In genomic region chr1:30273021-30273325, GRCh38 we compare ENCODE assay signal across 16 cellular contexts.
DNase-seq lines count a peak whose midpoint lies in the region; ATAC-seq and TF ChIP-seq lines count a peak whose summit lies in the region.
"Had no signal": no experiment of that assay in that cellular context is flagged by ENCODE, and none has a peak within 500 bp of the region (broad histone marks: within the 10 kb centered on the region; RNA-seq: fewer than 3 reads in every experiment).

No MANE protein-coding gene starts in this region.

- H3K4me1 Mint-ChIP-seq in activated CD4-positive, alpha-beta memory T cell treated with anti-CD3 and anti-CD28 coated beads, Interleukin-2, amount 10 ng/mL, durations not matched to agents 7 days and 5 days = no peaks in the 10 kb centered on the region
- H3K4me1 Mint-ChIP-seq in activated CD4-positive, alpha-beta memory T cell treated with anti-CD3 and anti-CD28 coated beads for 36 hours (ENCODE audit: low read depth) = no peaks in the 10 kb centered on the region
- H3K4me1 Mint-ChIP-seq in osteocyte (ENCODE audit: unreplicated experiment) = no peaks in the 10 kb centered on the region
- H3K4me1 Mint-ChIP-seq: CD4-positive, CD25-positive, alpha-beta regulatory T cell; CD8-positive, alpha-beta memory T cell had no signal

- H3K27me3 ChIP-seq in BLaER1 treated with 17β-estradiol and CSF1 and Interleukin-3, amounts not matched to agents 10 nM and 100 nM = no peaks in the 10 kb centered on the region

- no peak overlapping the region; a peak in 1 of 20 replicates for H3K4me3 ChIP-seq in BLaER1 treated with 17β-estradiol and CSF1 and Interleukin-3, amounts not matched to agents 10 nM and 100 nM
- H3K4me3 ChIP-seq: A549, GM23248 had no signal

- H3K27me3 Mint-ChIP-seq in activated CD4-positive, alpha-beta memory T cell treated with anti-CD3 and anti-CD28 coated beads, Interleukin-2, amount 10 ng/mL, durations not matched to agents 7 days and 5 days = no peaks in the 10 kb centered on the region
- H3K27me3 Mint-ChIP-seq in activated CD4-positive, alpha-beta memory T cell treated with anti-CD3 and anti-CD28 coated beads for 36 hours = peaks cover 10% of the 10 kb centered on the region
- H3K27me3 Mint-ChIP-seq in osteocyte (ENCODE audit: unreplicated experiment) = peaks cover 6% of the 10 kb centered on the region

- peaks cover 0 to 6% (median 0%) of the 10 kb centered on the region in 11 experiments; a peak in 4 of 22 replicates for H3K36me3 ChIP-seq in BLaER1 treated with 17β-estradiol and CSF1 and Interleukin-3, amounts not matched to agents 10 nM and 100 nM

- ATAC-seq in HG02885 (IDR thresholded peaks at IDR 0.05; ENCODE audit: poor library complexity, unreplicated experiment) = no peak
- no peak for ATAC-seq in HG03039 (IDR thresholded peaks at IDR 0.05; ENCODE audit: unreplicated experiment)
- ATAC-seq: A549 had no signal

- no peaks in the 10 kb centered on the region for H4K20me1 ChIP-seq in BLaER1 treated with 17β-estradiol and CSF1 and Interleukin-3, amounts not matched to agents 10 nM and 100 nM

- CTCF ChIA-PET in activated CD4-positive, alpha-beta memory T cell treated with anti-CD3 and anti-CD28 coated beads, Interleukin-2, amount 10 ng/mL, durations not matched to agents 7 days and 5 days (lab: Charles Lee) = no interaction called here
- CTCF ChIA-PET in activated CD4-positive, alpha-beta memory T cell treated with anti-CD3 and anti-CD28 coated beads for 36 hours (lab: Charles Lee) = no interaction called here

- POLR2A ChIA-PET in activated CD4-positive, alpha-beta memory T cell treated with anti-CD3 and anti-CD28 coated beads, Interleukin-2, amount 10 ng/mL, durations not matched to agents 7 days and 5 days (lab: Charles Lee) = no interaction called here
- POLR2A ChIA-PET in activated CD4-positive, alpha-beta memory T cell treated with anti-CD3 and anti-CD28 coated beads for 36 hours (lab: Charles Lee) = no interaction called here

- H3K9me3 Mint-ChIP-seq in activated CD4-positive, alpha-beta memory T cell treated with anti-CD3 and anti-CD28 coated beads, Interleukin-2, amount 10 ng/mL, durations not matched to agents 7 days and 5 days = no peaks in the 10 kb centered on the region
- no peaks in the 10 kb centered on the region for H3K9me3 Mint-ChIP-seq in activated CD4-positive, alpha-beta memory T cell treated with anti-CD3 and anti-CD28 coated beads for 36 hours
- H3K9me3 Mint-ChIP-seq in osteocyte (ENCODE audit: unreplicated experiment) = no peaks in the 10 kb centered on the region
- H3K9me3 Mint-ChIP-seq: CD8-positive, alpha-beta memory T cell had no signal

- H3K9me3 ChIP-seq in BLaER1 treated with 17β-estradiol and CSF1 and Interleukin-3, amounts not matched to agents 10 nM and 100 nM (replicated peaks in 1 of 11) = peaks cover 15 to 24% (median 19%) of the 10 kb centered on the region in 11 experiments
- H3K9me3 ChIP-seq: A549, Caco-2 had no signal

- 0 out of 22 replicates have a peak overlapping the region, but pooled peaks of 1 of the 11 experiments have one; percentile 9 for H3K9ac ChIP-seq in BLaER1 treated with 17β-estradiol and CSF1 and Interleukin-3, amounts not matched to agents 10 nM and 100 nM
- H3K9ac ChIP-seq: GM23248 had no signal

- no peak overlapping the region for H3K4me3 Mint-ChIP-seq in activated CD4-positive, alpha-beta memory T cell treated with anti-CD3 and anti-CD28 coated beads, Interleukin-2, amount 10 ng/mL, durations not matched to agents 7 days and 5 days
- no peak overlapping the region for H3K4me3 Mint-ChIP-seq in activated CD4-positive, alpha-beta memory T cell treated with anti-CD3 and anti-CD28 coated beads for 36 hours
- no peak overlapping the region for H3K4me3 Mint-ChIP-seq in osteocyte (ENCODE audit: unreplicated experiment)
- H3K4me3 Mint-ChIP-seq: CD4-positive, CD25-positive, alpha-beta regulatory T cell; CD8-positive, alpha-beta memory T cell had no signal

- H3K27ac Mint-ChIP-seq in activated CD4-positive, alpha-beta memory T cell treated with anti-CD3 and anti-CD28 coated beads, Interleukin-2, amount 10 ng/mL, durations not matched to agents 7 days and 5 days = no peak overlapping the region
- H3K27ac Mint-ChIP-seq in activated CD4-positive, alpha-beta memory T cell treated with anti-CD3 and anti-CD28 coated beads for 36 hours = no peak overlapping the region
- no peak overlapping the region for H3K27ac Mint-ChIP-seq in osteocyte (ENCODE audit: unreplicated experiment)
- H3K27ac Mint-ChIP-seq: CD4-positive, CD25-positive, alpha-beta regulatory T cell; CD8-positive, alpha-beta memory T cell had no signal

- peak; percentile 2 for DNase-seq in activated CD4-positive, alpha-beta memory T cell treated with anti-CD3 and anti-CD28 coated beads, Interleukin-2, amount 10 ng/mL, durations not matched to agents 7 days and 5 days
- DNase-seq in activated CD4-positive, alpha-beta memory T cell treated with anti-CD3 and anti-CD28 coated beads for 36 hours = no peak
- DNase-seq in ecto neural progenitor cell (ENCODE audit: low spot score) (peak; percentile 39), osteocyte (ENCODE audit: extremely low spot score, unreplicated experiment) (peak; percentile 73), NCI-H1048 (lab: John Stamatoyannopoulos, UW) (no peak)
- DNase-seq: C1 segment of cervical spinal cord; Caco-2; CD4-positive, CD25-positive, alpha-beta regulatory T cell; CD8-positive, alpha-beta memory T cell; GM23248; HCEC 1CT had no signal

- peak overlapping the region in 10 of 11 experiments; percentile 9 to 70 (median 62); a peak in 17 of 22 replicates for H3K4me2 ChIP-seq in BLaER1 treated with 17β-estradiol and CSF1 and Interleukin-3, amounts not matched to agents 10 nM and 100 nM
- H3K4me2 ChIP-seq: A549 had no signal

- H3K27ac ChIP-seq in BLaER1 treated with 17β-estradiol and CSF1 and Interleukin-3, amounts not matched to agents 10 nM and 100 nM = peak overlapping the region in 4 of 11 experiments; percentile 1 to 41 (median 14); a peak in 5 of 22 replicates
- H3K27ac ChIP-seq: 22Rv1, A549, GM23248 had no signal

- TF ChIP-seq CTCF in osteocyte (IDR thresholded peaks at IDR 0.05) = no peak

- H3K36me3 Mint-ChIP-seq in activated CD4-positive, alpha-beta memory T cell treated with anti-CD3 and anti-CD28 coated beads, Interleukin-2, amount 10 ng/mL, durations not matched to agents 7 days and 5 days (ENCODE audit: low read depth) = no peaks in the 10 kb centered on the region
- H3K36me3 Mint-ChIP-seq in activated CD4-positive, alpha-beta memory T cell treated with anti-CD3 and anti-CD28 coated beads for 36 hours = no peaks in the 10 kb centered on the region
- H3K36me3 Mint-ChIP-seq in osteocyte (ENCODE audit: unreplicated experiment) = no peaks in the 10 kb centered on the region
- H3K36me3 Mint-ChIP-seq: CD4-positive, CD25-positive, alpha-beta regulatory T cell; CD8-positive, alpha-beta memory T cell had no signal

- H3K4me1 ChIP-seq in BLaER1 treated with 17β-estradiol and CSF1 and Interleukin-3, amounts not matched to agents 10 nM and 100 nM = peaks cover 0 to 49% (median 38%) of the 10 kb centered on the region in 10 experiments; a peak in 16 of 20 replicates
- H3K4me1 ChIP-seq: A549, Caco-2 had no signal

- intact Hi-C loops in activated CD4-positive, alpha-beta memory T cell treated with anti-CD3 and anti-CD28 coated beads for 36 hours (cut with micrococcal nuclease) = no loop called here

Comparison
In these comparisons a context has a peak if more than half of its experiments do, and no peak if none do; other contexts are left out.
1. DNase-seq: peak in activated CD4-positive, alpha-beta memory T cell treated with anti-CD3 and anti-CD28 coated beads, Interleukin-2, amount 10 ng/mL, durations not matched to agents 7 days and 5 days (single experiment), ecto neural progenitor cell (single experiment) and osteocyte (single experiment); none in activated CD4-positive, alpha-beta memory T cell treated with anti-CD3 and anti-CD28 coated beads for 36 hours (single experiment) and NCI-H1048 (single experiment).